In genomic region chr10:124417846-124418725, GRCh38 we compare ENCODE assay signal across 7 cellular contexts. TPM values are rescaled to one million over a fixed set of nuclear protein-coding genes. Genes with fewer than 3 reads are reported as not detected.
DNase-seq lines count a peak whose midpoint lies in the region; ATAC-seq and TF ChIP-seq lines count a peak whose summit lies in the region.

No MANE protein-coding gene starts in this region.

- no peak for TF ChIP-seq CTCF in epithelial cell of esophagus (IDR thresholded peaks at IDR 0.05; ENCODE audit: insufficient read depth, low read depth, low read length, missing control alignments)

- ATAC-seq in GM18520 (IDR thresholded peaks at IDR 0.05; ENCODE audit: unreplicated experiment): peak; percentile 12
- ATAC-seq in HG02938 (IDR thresholded peaks at IDR 0.05; ENCODE audit: unreplicated experiment): peak; percentile 18

- DNase-seq in NCI-H460 (ENCODE audit: extremely low read depth, low read depth) (peak; percentile 8), activated T-cell treated with anti-CD3 and anti-CD28 coated beads for 4 hours (peak; percentile 13), epithelial cell of esophagus (ENCODE audit: low read depth) (peak; percentile 52), midbrain (lab: John Stamatoyannopoulos, UW) (peak; percentile 77)
- peak; percentile 10 for DNase-seq in stimulated activated CD8-positive, alpha-beta memory T cell treated with anti-CD3 and anti-CD28 coated beads, Interleukin-15, amount 100 ng/mL, for 24 hours (ENCODE audit: low read depth)

- peak overlapping the region; percentile 69 for H3K4me3 ChIP-seq in epithelial cell of esophagus (ENCODE audit: low read length)

RNA-seq across cellular contexts. Expression of gene OAT, which starts 0.6 kb away (rescaled TPM):
- 71.9 and 83.7 TPM in 2 replicates for total RNA-seq in NCI-H460 (2014; rRNA removed; shearing (Covaris generic))
- polyA plus RNA-seq in NCI-H460 (2014; cell fraction: nucleus; rRNA removed): 73.5 and 103 TPM in 2 replicates

RNA-seq across cellular contexts. Expression of gene NKX1-2, which starts 31.7 kb away (rescaled TPM):
- total RNA-seq in NCI-H460 (2014; rRNA removed; shearing (Covaris generic)): 0.02 TPM in 1 of 2 replicates, not detected in the other
- polyA plus RNA-seq in NCI-H460 (2014; cell fraction: nucleus; rRNA removed): not detected in 2 replicates

RNA-seq across cellular contexts. Expression of gene LHPP, which starts 43.5 kb away (rescaled TPM):
- 1.6 and 2.9 TPM in 2 replicates for total RNA-seq in NCI-H460 (2014; rRNA removed; shearing (Covaris generic))
- polyA plus RNA-seq in NCI-H460 (2014; cell fraction: nucleus; rRNA removed): 0.74 and 0.85 TPM in 2 replicates

Comparison
In these comparisons a context has a peak if more than half of its experiments do, and no peak if none do; other contexts are left out.
1. Peak in every context shown above with its lines: DNase-seq, ATAC-seq and H3K4me3 ChIP-seq.
2. DNase-seq: peak in every context shown above with its lines; median percentile 77 in midbrain; 52 in epithelial cell of esophagus; 13 in activated T-cell treated with anti-CD3 and anti-CD28 coated beads for 4 hours; 10 in stimulated activated CD8-positive, alpha-beta memory T cell treated with anti-CD3 and anti-CD28 coated beads, Interleukin-15, amount 100 ng/mL, for 24 hours; 8 in NCI-H460.